Comparison of ENCODE assay signal across 17 cellular contexts in genomic region chr10:129715805-129716785, GRCh38.
"Had no signal": no experiment of that assay in that cellular context is flagged by ENCODE, and none has a peak within 500 bp of the region (broad histone marks: within the 10 kb centered on the region; RNA-seq: fewer than 3 reads in every experiment).

No MANE protein-coding gene starts in this region.

- H3K9me3 ChIP-seq: body of pancreas, testis had no signal

- DNase-seq: activated CD4-positive, alpha-beta T cell treated with anti-CD3 and anti-CD28 coated beads, Interleukin-2, amount 50 U/mL, for 4 hours; activated CD4-positive, CD25-positive, alpha-beta regulatory T cell treated with anti-CD3 and anti-CD28 coated beads, Interleukin-2, amount 50 U/mL, for 72 hours; activated effector memory CD4-positive, alpha-beta T cell treated with Interleukin-2 at 50 U/mL for 16 hours; activated T-cell treated with anti-CD3 and anti-CD28 coated beads, Interleukin-2, amount 50 U/mL, for 24 hours; amniotic stem cell; body of pancreas; cerebellar nuclear complex; foreskin melanocyte; left ventricle myocardium inferior; mesendoderm; stimulated activated CD4-positive, alpha-beta T cell treated with anti-CD3 and anti-CD28 coated beads, Interleukin-15, amount 100 ng/mL, for 24 hours; stimulated activated CD4-positive, alpha-beta T cell treated with anti-CD3 and anti-CD28 coated beads, Interleukin-4, amount 100 ng/mL, for 24 hours; testis had no signal

- H3K27ac ChIP-seq: body of pancreas, left ventricle myocardium inferior, testis had no signal

- H3K4me3 ChIP-seq: body of pancreas, left ventricle myocardium inferior, testis had no signal

- ATAC-seq: activated naive CD4-positive, alpha-beta T cell treated with anti-CD3 and anti-CD28 coated beads, Interleukin-2, amount 50 U/mL, for 72 hours; body of pancreas had no signal

- H3K27me3 Mint-ChIP-seq: activated T-cell treated with anti-CD3 and anti-CD28 coated beads, Interleukin-2, amount 50 U/mL, for 24 hours; stimulated activated naive CD8-positive, alpha-beta T cell treated with anti-CD3 and anti-CD28 coated beads, Interleukin-15, Interleukin-2, amounts not matched to agents 100 ng/mL and 50 ng/mL, for 24 hours had no signal

- H3K27ac Mint-ChIP-seq: activated naive CD4-positive, alpha-beta T cell treated with anti-CD3 and anti-CD28 coated beads, Interleukin-2, amount 50 U/mL, for 72 hours; activated T-cell treated with anti-CD3 and anti-CD28 coated beads, Interleukin-2, amount 50 U/mL, for 24 hours; nephron; stimulated activated naive CD8-positive, alpha-beta T cell treated with anti-CD3 and anti-CD28 coated beads, Interleukin-15, Interleukin-2, amounts not matched to agents 100 ng/mL and 50 ng/mL, for 24 hours; T-helper 2 cell treated with Interferon-gamma antibody and Interleukin-4, amounts not matched to agents 5 μg/mL and 100 μg/mL, for 36 hours had no signal

- H3K4me1 ChIP-seq: body of pancreas, left ventricle myocardium inferior, testis had no signal

- H3K4me1 Mint-ChIP-seq: nephron had no signal

- H3K9me3 Mint-ChIP-seq: T-helper 2 cell treated with Interferon-gamma antibody and Interleukin-4, amounts not matched to agents 5 μg/mL and 100 μg/mL, for 36 hours had no signal

- H3K27me3 ChIP-seq: body of pancreas, testis had no signal

- H3K4me3 Mint-ChIP-seq: activated T-cell treated with anti-CD3 and anti-CD28 coated beads, Interleukin-2, amount 50 U/mL, for 24 hours; nephron; stimulated activated naive CD8-positive, alpha-beta T cell treated with anti-CD3 and anti-CD28 coated beads, Interleukin-15, Interleukin-2, amounts not matched to agents 100 ng/mL and 50 ng/mL, for 24 hours; T-helper 2 cell treated with Interferon-gamma antibody and Interleukin-4, amounts not matched to agents 5 μg/mL and 100 μg/mL, for 36 hours had no signal
